ENCODE assay signal across 22 cellular contexts in genomic region chr20:13321416-13321815, GRCh38.
DNase-seq lines count a peak whose midpoint lies in the region; ATAC-seq, FAIRE-seq and TF ChIP-seq lines count a peak whose summit lies in the region.
"Had no signal": no experiment of that assay in that cellular context is flagged by ENCODE, and none has a peak within 500 bp of the region (broad histone marks: within the 10 kb centered on the region; RNA-seq: fewer than 3 reads in every experiment).

No MANE protein-coding gene starts in this region.

- no peak for TF ChIP-seq EP300 in sigmoid colon (IDR thresholded peaks at IDR 0.05)

- H3K27me3 ChIP-seq in left lung, result no peaks in the 10 kb centered on the region
- H3K27me3 ChIP-seq in muscle layer of colon (ENCODE audit: control insufficient read depth in 1 of 2, insufficient read depth in 2 of 2, low read length in 2 of 2), result no peaks in the 10 kb centered on the region
- H3K27me3 ChIP-seq in sigmoid colon, result no peaks in the 10 kb centered on the region
- no peaks in the 10 kb centered on the region for H3K27me3 ChIP-seq in thyroid gland
- H3K27me3 ChIP-seq: BLaER1 treated with 17β-estradiol and CSF1 and Interleukin-3, amounts not matched to agents 10 nM and 100 nM had no signal

- DNase-seq in left lung (no peak), sigmoid colon (peak; percentile 83), thyroid gland (peak; percentile 26 to 50), KG1 (lab: John Stamatoyannopoulos, UW) (no peak), ureter (ENCODE audit: low spot score) (no peak), urothelium cell line (ENCODE audit: low spot score) (no peak)
- DNase-seq: BE2C; CD4-positive, alpha-beta T cell; CD8-positive, alpha-beta memory T cell; DMS 273 treated with DMSO at 0.1 percent for 48 hours; DMS79; EL; GDM1; H9; HFFc6 had no signal

- no peak overlapping the region for H3K27ac ChIP-seq in left lung
- peak overlapping the region; percentile 19 for H3K27ac ChIP-seq in muscle layer of colon (ENCODE audit: low read depth, low read length)
- peak overlapping the region in 3 of 4 donors; percentile 41 to 73 (median 56) for H3K27ac ChIP-seq in sigmoid colon
- H3K27ac ChIP-seq in thyroid gland, result peak overlapping the region in 1 of 3 donors; percentile 11
- H3K27ac ChIP-seq: BLaER1 treated with 17β-estradiol and CSF1 and Interleukin-3, amounts not matched to agents 10 nM and 100 nM had no signal

- FAIRE-seq in urothelium cell line (lab: Jason Lieb, UNC), result no peak
- FAIRE-seq: D721Med, GM12878, GM19239 had no signal

- no peak for TF ChIP-seq POLR2A in sigmoid colon (IDR thresholded peaks at IDR 0.05)
- TF ChIP-seq POLR2A in thyroid gland (IDR thresholded peaks at IDR 0.05), result no peak

- H3K36me3 ChIP-seq in left lung (no peaks in the 10 kb centered on the region), muscle layer of colon (ENCODE audit: insufficient read depth, low read length) (no peaks in the 10 kb centered on the region), sigmoid colon (no peaks in the 10 kb centered on the region), thyroid gland (no peaks in the 10 kb centered on the region)
- H3K36me3 ChIP-seq: BE2C; BLaER1 treated with 17β-estradiol and CSF1 and Interleukin-3, amounts not matched to agents 10 nM and 100 nM had no signal

- H3K4me3 ChIP-seq in left lung (no peak overlapping the region), muscle layer of colon (ENCODE audit: low read depth in 1 of 2, low read length in 2 of 2) (no peak overlapping the region), sigmoid colon (no peak overlapping the region), thyroid gland (replicated peaks in 1 of 3) (no peak overlapping the region)
- H3K4me3 ChIP-seq: BLaER1 treated with 17β-estradiol and CSF1 and Interleukin-3, amounts not matched to agents 10 nM and 100 nM; GM12878; GM23338 had no signal

- ATAC-seq in left lung (peak; percentile 35), HG02798 (IDR thresholded peaks at IDR 0.05; ENCODE audit: poor library complexity, unreplicated experiment) (no peak)
- ATAC-seq: GM23338 had no signal

- H3K9me3 ChIP-seq in left lung, result peaks cover 0 to 7% of the 10 kb centered on the region in 2 donors
- H3K9me3 ChIP-seq in muscle layer of colon (ENCODE audit: low read length), result no peaks in the 10 kb centered on the region
- H3K9me3 ChIP-seq in sigmoid colon, result no peaks in the 10 kb centered on the region
- no peaks in the 10 kb centered on the region for H3K9me3 ChIP-seq in thyroid gland
- H3K9me3 ChIP-seq: BE2C had no signal

- H3K4me1 ChIP-seq in left lung (no peaks in the 10 kb centered on the region), muscle layer of colon (ENCODE audit: insufficient read depth, low read length) (peaks cover 21% of the 10 kb centered on the region), sigmoid colon (peaks cover 0 to 39% (median 13%) of the 10 kb centered on the region in 4 donors), thyroid gland (no peaks in the 10 kb centered on the region)
- H3K4me1 ChIP-seq: BE2C had no signal

- intact Hi-C loops in left lung (cut with DNase I) (no loop called here), sigmoid colon (cut with DNase I) (loop anchor here (5.0 to 10.0 kb wide), 6 partner anchors 36 to 543 kb away; partner anchors contain the start of gene TASP1), thyroid gland (cut with DNase I) (no loop called here)

- H3K9ac ChIP-seq in muscle layer of colon (ENCODE audit: low read length), result no peak overlapping the region
- H3K9ac ChIP-seq: BLaER1 treated with 17β-estradiol and CSF1 and Interleukin-3, amounts not matched to agents 10 nM and 100 nM had no signal

- TF ChIP-seq CTCF in left lung (IDR thresholded peaks at IDR 0.05) (no peak), sigmoid colon (IDR thresholded peaks at IDR 0.05) (no peak), thyroid gland (IDR thresholded peaks at IDR 0.05) (no peak)

- WGBS in sigmoid colon, 2 donors, result 81 to 89% methylated on average over 7 of the region's 7 CpGs
- 66 to 71% methylated on average over 6 to 7 of the region's 7 CpGs for WGBS in thyroid gland, 2 donors

Comparison
In these comparisons a context has a peak if more than half of its experiments do, and no peak if none do; other contexts are left out.
1. DNase-seq: peak in sigmoid colon (single experiment) and thyroid gland (2 of 2); none in left lung (0 of 2), KG1 (single experiment), ureter (single experiment) and urothelium cell line (single experiment).
2. H3K27ac ChIP-seq: peak in muscle layer of colon (single experiment) and sigmoid colon (3 of 4); none in left lung (0 of 2).